In genomic region chr10:93973748-93974445, GRCh38 we compare ENCODE assay signal across 33 cellular contexts. TPM values are rescaled to one million over a fixed set of nuclear protein-coding genes. Genes with fewer than 3 reads are reported as not detected.
"Had no signal": no experiment of that assay in that cellular context is flagged by ENCODE, and none has a peak within 500 bp of the region (broad histone marks: within the 10 kb centered on the region; RNA-seq: fewer than 3 reads in every experiment).

No MANE protein-coding gene starts in this region.

- H3K36me3 ChIP-seq: adrenal gland, brain microvascular endothelial cell, breast epithelium had no signal

- ATAC-seq: activated CD8-positive, alpha-beta T cell treated with anti-CD3 and anti-CD28 coated beads for 36 hours; activated naive CD4-positive, alpha-beta T cell treated with anti-CD3 and anti-CD28 coated beads, Interleukin-2, amount 50 U/mL, for 72 hours; activated T-cell treated with anti-CD3 and anti-CD28 coated beads, Interleukin-2, amount 50 U/mL, for 4 hours; activated T-cell treated with anti-CD3 and anti-CD28 coated beads, Interleukin-2, amount 50 U/mL, for 72 hours; activated T-helper 17 cell treated with anti-CD3 and anti-CD28 coated beads, Interleukin-2, amount 50 U/mL, for 72 hours; body of pancreas had no signal

- H3K4me1 ChIP-seq: adrenal gland, body of pancreas, breast epithelium had no signal

- H3K27ac ChIP-seq: adrenal gland, body of pancreas, brain microvascular endothelial cell, breast epithelium, VCaP had no signal

- H3K27me3 ChIP-seq: adrenal gland, body of pancreas, brain microvascular endothelial cell, breast epithelium had no signal

- H3K9me3 ChIP-seq: adrenal gland, body of pancreas, breast epithelium had no signal

- DNase-seq: activated B cell treated with CpG ODN at 0.5 μM for 24 hours; activated CD4-positive, alpha-beta memory T cell treated with anti-CD3 and anti-CD28 coated beads for 36 hours; activated CD4-positive, alpha-beta T cell treated with anti-CD3 and anti-CD28 coated beads for 4 hours; activated CD4-positive, alpha-beta T cell treated with anti-CD3 and anti-CD28 coated beads, Interleukin-2, amount 50 U/mL, for 1 hour; activated CD4-positive, alpha-beta T cell treated with anti-CD3 and anti-CD28 coated beads, Interleukin-2, amount 50 U/mL, for 4 hours; activated CD4-positive, CD25-positive, alpha-beta regulatory T cell treated with anti-CD3 and anti-CD28 coated beads, Interleukin-2, amount 50 U/mL, for 72 hours; activated CD8-positive, alpha-beta memory T cell treated with anti-CD3 and anti-CD28 coated beads, Interleukin-2, amount 50 U/mL, for 4 hours; activated CD8-positive, alpha-beta T cell treated with anti-CD3 and anti-CD28 coated beads for 36 hours; activated effector memory CD4-positive, alpha-beta T cell treated with anti-CD3 and anti-CD28 coated beads, Interleukin-2, amount 50 U/mL, for 16 hours; activated gamma-delta T cell treated with Interleukin-2 at 50 U/mL for 16 hours; activated naive CD4-positive, alpha-beta T cell; activated naive CD4-positive, alpha-beta T cell treated with anti-CD3 and anti-CD28 coated beads for 36 hours; activated naive CD4-positive, alpha-beta T cell treated with anti-CD3 and anti-CD28 coated beads, Interleukin-2, amount 50 U/mL, for 16 hours; activated naive CD8-positive, alpha-beta T cell treated with anti-CD3 and anti-CD28 coated beads for 36 hours; activated T-cell treated with anti-CD3 and anti-CD28 coated beads for 4 hours; activated T-cell treated with anti-CD3 and anti-CD28 coated beads, Interleukin-2, amount 50 U/mL, for 1 hour; activated T-cell treated with anti-CD3 and anti-CD28 coated beads, Interleukin-2, amount 50 U/mL, for 4 hours; activated T-cell treated with anti-CD3 and anti-CD28 coated beads, Interleukin-2, amount 50 U/mL, for 72 hours; adrenal gland; amniotic stem cell; aorta; body of pancreas; brain microvascular endothelial cell; central memory CD4-positive, alpha-beta T cell; T-helper 1 cell; T-helper 2 cell; T-helper 9 cell had no signal

- H3K4me3 ChIP-seq: adrenal gland, body of pancreas, breast epithelium had no signal

RNA-seq across cellular contexts. Expression of gene PLCE1, which starts 19.8 kb away (rescaled TPM):
- total RNA-seq: activated B cell treated with CpG ODN at 0.5 μM for 24 hours; activated CD4-positive, alpha-beta T cell treated with anti-CD3 and anti-CD28 coated beads, Interleukin-2, amount 10 ng/mL, durations not matched to agents 24 days and 14 days; activated CD8-positive, alpha-beta T cell treated with anti-CD3 and anti-CD28 coated beads for 36 hours; activated naive CD8-positive, alpha-beta T cell treated with anti-CD3 and anti-CD28 coated beads for 36 hours; activated T-helper 1 cell treated with anti-CD3 and anti-CD28 coated beads, Interleukin-12 subunit alpha, Interleukin-12 subunit beta, Interleukin-2, Interleukin-4 antibody, amounts not matched to agents 30 ng/mL and 10 ng/mL and 1 ng/mL, durations not matched to agents 14 hours and 24 hours and 36 hours had no signal
